21 cellular contexts compared by ENCODE assay signal in genomic region chr11:82539669-82540068, GRCh38.
DNase-seq lines count a peak whose midpoint lies in the region; ATAC-seq, FAIRE-seq and TF ChIP-seq lines count a peak whose summit lies in the region.
"Had no signal": no experiment of that assay in that cellular context is flagged by ENCODE, and none has a peak within 500 bp of the region (broad histone marks: within the 10 kb centered on the region; RNA-seq: fewer than 3 reads in every experiment).

No MANE protein-coding gene starts in this region.

- no peak for TF ChIP-seq CTCF in GM12878 (IDR thresholded peaks at IDR 0.05 in 2 of 3, conservative IDR thresholded peaks at IDR 0.05 in 1 of 3; ENCODE audit: control insufficient read depth in 2 of 3, extremely low read depth in 1 of 3, insufficient read depth in 1 of 3, low read depth in 3 of 3, low read length in 3 of 3)

- TF ChIP-seq POLR2A in GM12878 (IDR thresholded peaks at IDR 0.05; ENCODE audit: low read depth, low read length): no peak
- no peak for TF ChIP-seq POLR2A in GM12892 (IDR thresholded peaks at IDR 0.05; ENCODE audit: low read depth, low read length)

- DNase-seq in GM12878 (ENCODE audit: low read depth, low spot score): no peak
- DNase-seq in GM12892 (ENCODE audit: insufficient read length): no peak
- DNase-seq in DMS79 treated with DMSO at 0.1 percent for 48 hours (lab: John Stamatoyannopoulos, UW): no peak
- DNase-seq in cerebellar nuclear complex (lab: John Stamatoyannopoulos, UW): no peak
- DNase-seq: activated CD4-positive, alpha-beta T cell treated with anti-CD3 and anti-CD28 coated beads, Interleukin-2, amount 10 ng/mL, durations not matched to agents 7 days and 5 days; activated naive CD4-positive, alpha-beta T cell treated with anti-CD3 and anti-CD28 coated beads for 36 hours; kidney; NCI-H1694; NCI-H345; nephron progenitor cell; NK-92 treated with Interleukin-12 subunit alpha and Interleukin-12 subunit beta, amount 100 ng/mL, for 24 hours; SW 1271; tibial artery had no signal

- no peaks in the 10 kb centered on the region for H4K20me1 ChIP-seq in GM12878 (ENCODE audit: control insufficient read depth, insufficient read depth)

- RAD21 ChIA-PET in GM12878 (lab: Charles Lee; ENCODE audit: unreplicated experiment): no interaction called here

- H3K27ac ChIP-seq in GM12878 (ENCODE audit: control insufficient read depth, insufficient read depth): no peak overlapping the region
- H3K27ac ChIP-seq: prostate gland, RWPE1, tibial artery had no signal

- H3K79me2 ChIP-seq in GM12878 (ENCODE audit: control insufficient read depth, insufficient read depth, low read length): no peaks in the 10 kb centered on the region

- FAIRE-seq in GM12878 (lab: Jason Lieb, UNC) (no peak), GM12892 (lab: Jason Lieb, UNC) (no peak)
- FAIRE-seq: kidney had no signal

- BruUV-seq in GM12878 (replicated peaks; lab: Mats Ljungman, UMichigan): no TSS peak

- POLR2A ChIA-PET in GM12878 (lab: Charles Lee): no interaction called here

- no peak for TF ChIP-seq RAD21 in GM12878 (IDR thresholded peaks at IDR 0.05; ENCODE audit: insufficient read depth, low read depth, low read length)

- no peak for TF ChIP-seq EP300 in GM12878 (IDR thresholded peaks at IDR 0.05; ENCODE audit: borderline replicate concordance in 1 of 2, control insufficient read depth in 1 of 2, low read depth in 2 of 2, low read length in 2 of 2)

- no peaks in the 10 kb centered on the region for H3K9me3 ChIP-seq in GM12878 (replicated peaks; ENCODE audit: control insufficient read depth, insufficient read depth, low read length)
- H3K9me3 ChIP-seq: HAP-1, prostate gland, tibial artery had no signal

- no peak overlapping the region for H3K9ac ChIP-seq in GM12878 (ENCODE audit: control insufficient read depth, insufficient read depth, low read length)

- SMC1A ChIA-PET in GM12878 (lab: Charles Lee; ENCODE audit: uncharacterized antibody, unreplicated experiment): no interaction called here

- H3K4me3 ChIP-seq in GM12878: no peak overlapping the region
- H3K4me3 ChIP-seq: HAP-1, prostate gland, smooth muscle cell, tibial artery had no signal

- no peaks in the 10 kb centered on the region for H3K27me3 ChIP-seq in GM12878 (replicated peaks in 1 of 2; ENCODE audit: control insufficient read depth in 2 of 2, insufficient read depth in 2 of 2, low read length in 1 of 2)
- H3K27me3 ChIP-seq: tibial artery had no signal

- intact Hi-C loops in GM12878 (cut with micrococcal nuclease; ENCODE audit: unreplicated experiment): no loop called here

- ATAC-seq in GM18907 (IDR thresholded peaks at IDR 0.05; ENCODE audit: unreplicated experiment): peak; percentile 92
- peak; percentile 68 for ATAC-seq in GM21825 (IDR thresholded peaks at IDR 0.05; ENCODE audit: unreplicated experiment)
- peak; percentile 52 for ATAC-seq in HG03103 (IDR thresholded peaks at IDR 0.05; ENCODE audit: low read depth, unreplicated experiment)
- peak; percentile 68 for ATAC-seq in GM12878
- ATAC-seq in HG03108 (IDR thresholded peaks at IDR 0.05; ENCODE audit: unreplicated experiment): no peak

- H3K36me3 ChIP-seq in GM12878 (ENCODE audit: control insufficient read depth in 2 of 2, insufficient read depth in 2 of 2, low read length in 1 of 2): no peaks in the 10 kb centered on the region
- H3K36me3 ChIP-seq: HAP-1, prostate gland, tibial artery had no signal

- no peaks in the 10 kb centered on the region for H3K4me1 ChIP-seq in GM12878 (ENCODE audit: control insufficient read depth, insufficient read depth, low read length)
- H3K4me1 ChIP-seq: HAP-1, prostate gland, tibial artery had no signal

- in situ Hi-C loops in GM12878 (cut with MboI): no loop called here

- CTCF ChIA-PET in GM12878 (lab: Yijun Ruan, JAX): interaction anchor here (0.6 kb wide), 1 partner anchor 753 kb away, joined by 4 read pairs; no protein-coding TSS in a partner anchor

- no peak overlapping the region for H2AFZ ChIP-seq in GM12878 (ENCODE audit: control insufficient read depth, low read depth, low read length)

- H3K4me2 ChIP-seq in GM12878 (ENCODE audit: control insufficient read depth, insufficient read depth): no peak overlapping the region
- H3K4me2 ChIP-seq: smooth muscle cell had no signal

TF ChIP-seq in GM12878, 131 proteins besides CTCF, POLR2A, EP300 and RAD21 (continues in another document):
- TF ChIP-seq EZH2 (IDR thresholded peaks at IDR 0.05; ENCODE audit: borderline replicate concordance, control insufficient read depth, low read depth, low read length): no peak
- no peak for TF ChIP-seq ZNF592 (IDR thresholded peaks at IDR 0.05)
- TF ChIP-seq ESRRA (IDR thresholded peaks at IDR 0.05; ENCODE audit: low read length): no peak
- no peak for TF ChIP-seq ZNF622 (IDR thresholded peaks at IDR 0.05)
- TF ChIP-seq, protein P1, sequence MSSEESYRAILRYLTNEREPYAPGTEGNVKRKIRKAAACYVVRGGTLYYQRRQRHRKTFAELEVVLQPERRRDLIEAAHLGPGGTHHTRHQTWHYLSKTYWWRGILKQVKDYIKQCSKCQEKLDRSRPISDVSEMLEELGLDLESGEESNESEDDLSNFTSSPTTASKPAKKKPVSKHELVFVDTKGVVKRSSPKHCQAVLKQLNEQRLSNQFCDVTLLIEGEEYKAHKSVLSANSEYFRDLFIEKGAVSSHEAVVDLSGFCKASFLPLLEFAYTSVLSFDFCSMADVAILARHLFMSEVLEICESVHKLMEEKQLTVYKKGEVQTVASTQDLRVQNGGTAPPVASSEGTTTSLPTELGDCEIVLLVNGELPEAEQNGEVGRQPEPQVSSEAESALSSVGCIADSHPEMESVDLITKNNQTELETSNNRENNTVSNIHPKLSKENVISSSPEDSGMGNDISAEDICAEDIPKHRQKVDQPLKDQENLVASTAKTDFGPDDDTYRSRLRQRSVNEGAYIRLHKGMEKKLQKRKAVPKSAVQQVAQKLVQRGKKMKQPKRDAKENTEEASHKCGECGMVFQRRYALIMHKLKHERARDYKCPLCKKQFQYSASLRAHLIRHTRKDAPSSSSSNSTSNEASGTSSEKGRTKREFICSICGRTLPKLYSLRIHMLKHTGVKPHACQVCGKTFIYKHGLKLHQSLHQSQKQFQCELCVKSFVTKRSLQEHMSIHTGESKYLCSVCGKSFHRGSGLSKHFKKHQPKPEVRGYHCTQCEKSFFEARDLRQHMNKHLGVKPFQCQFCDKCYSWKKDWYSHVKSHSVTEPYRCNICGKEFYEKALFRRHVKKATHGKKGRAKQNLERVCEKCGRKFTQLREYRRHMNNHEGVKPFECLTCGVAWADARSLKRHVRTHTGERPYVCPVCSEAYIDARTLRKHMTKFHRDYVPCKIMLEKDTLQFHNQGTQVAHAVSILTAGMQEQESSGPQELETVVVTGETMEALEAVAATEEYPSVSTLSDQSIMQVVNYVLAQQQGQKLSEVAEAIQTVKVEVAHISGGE (CRISPR knock-in tag; IDR thresholded peaks at IDR 0.05): no peak
- no peak for TF ChIP-seq RELA (IDR thresholded peaks at IDR 0.05; ENCODE audit: borderline replicate concordance, partially characterized antibody)
- TF ChIP-seq, protein P2, sequence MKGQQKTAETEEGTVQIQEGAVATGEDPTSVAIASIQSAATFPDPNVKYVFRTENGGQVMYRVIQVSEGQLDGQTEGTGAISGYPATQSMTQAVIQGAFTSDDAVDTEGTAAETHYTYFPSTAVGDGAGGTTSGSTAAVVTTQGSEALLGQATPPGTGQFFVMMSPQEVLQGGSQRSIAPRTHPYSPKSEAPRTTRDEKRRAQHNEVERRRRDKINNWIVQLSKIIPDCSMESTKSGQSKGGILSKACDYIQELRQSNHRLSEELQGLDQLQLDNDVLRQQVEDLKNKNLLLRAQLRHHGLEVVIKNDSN (IDR thresholded peaks at IDR 0.05; ENCODE audit: borderline replicate concordance, extremely low read length, insufficient read depth, low read depth, low read length): no peak
- TF ChIP-seq SUZ12 (IDR thresholded peaks at IDR 0.05; ENCODE audit: unreplicated experiment): no peak
- TF ChIP-seq GABPA (IDR thresholded peaks at IDR 0.05; ENCODE audit: low read depth): no peak
